Comparison of ENCODE assay signal across 6 cellular contexts in genomic region chr18:7682334-7682733, GRCh38.
"Had no signal": no experiment of that assay in that cellular context is flagged by ENCODE, and none has a peak within 500 bp of the region (broad histone marks: within the 10 kb centered on the region; RNA-seq: fewer than 3 reads in every experiment).

No MANE protein-coding gene starts in this region.

- ATAC-seq: GM23338, K562 had no signal

- H3K9me3 Mint-ChIP-seq: GM23338, H9, HFFc6 had no signal

- DNase-seq: H9, HCEC 1CT, HFFc6, IMR-90 had no signal

- H3K4me2 ChIP-seq: GM23338 had no signal

- H3K27ac Mint-ChIP-seq: GM23338, H9, HFFc6 had no signal

- H2AFZ ChIP-seq: GM23338 had no signal

- H3K4me3 ChIP-seq: GM23338, K562 had no signal

- H3K4me3 Mint-ChIP-seq: GM23338, H9, HFFc6 had no signal
